Comparison of ENCODE assay signal across 1 cellular context in the genomic region with DNA sequence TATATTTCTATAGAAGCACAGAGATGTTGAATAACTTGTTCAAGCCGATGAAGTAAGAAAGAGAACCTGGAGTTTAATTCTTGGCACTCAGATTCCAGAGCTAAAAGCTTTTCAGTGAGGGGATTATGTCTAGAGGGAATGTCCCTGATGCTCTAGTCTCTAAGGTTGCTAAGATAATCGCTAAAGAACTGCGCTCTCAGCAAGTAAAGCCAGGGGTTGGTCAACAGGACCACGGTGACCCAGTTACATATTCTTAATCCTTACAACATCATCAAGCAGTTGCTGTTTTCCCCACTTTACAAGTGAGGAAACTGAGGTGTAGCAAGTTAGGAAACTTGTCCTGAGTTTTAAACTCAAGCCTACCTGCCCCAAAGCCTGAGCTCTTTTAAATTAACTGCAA.
TF ChIP-seq lines count a peak whose summit lies in the region.

No MANE protein-coding gene starts in this region.

TF ChIP-seq in GM12878, 131 proteins besides CTCF, POLR2A, EP300 and RAD21 (continued from another document):
- TF ChIP-seq, protein P1, sequence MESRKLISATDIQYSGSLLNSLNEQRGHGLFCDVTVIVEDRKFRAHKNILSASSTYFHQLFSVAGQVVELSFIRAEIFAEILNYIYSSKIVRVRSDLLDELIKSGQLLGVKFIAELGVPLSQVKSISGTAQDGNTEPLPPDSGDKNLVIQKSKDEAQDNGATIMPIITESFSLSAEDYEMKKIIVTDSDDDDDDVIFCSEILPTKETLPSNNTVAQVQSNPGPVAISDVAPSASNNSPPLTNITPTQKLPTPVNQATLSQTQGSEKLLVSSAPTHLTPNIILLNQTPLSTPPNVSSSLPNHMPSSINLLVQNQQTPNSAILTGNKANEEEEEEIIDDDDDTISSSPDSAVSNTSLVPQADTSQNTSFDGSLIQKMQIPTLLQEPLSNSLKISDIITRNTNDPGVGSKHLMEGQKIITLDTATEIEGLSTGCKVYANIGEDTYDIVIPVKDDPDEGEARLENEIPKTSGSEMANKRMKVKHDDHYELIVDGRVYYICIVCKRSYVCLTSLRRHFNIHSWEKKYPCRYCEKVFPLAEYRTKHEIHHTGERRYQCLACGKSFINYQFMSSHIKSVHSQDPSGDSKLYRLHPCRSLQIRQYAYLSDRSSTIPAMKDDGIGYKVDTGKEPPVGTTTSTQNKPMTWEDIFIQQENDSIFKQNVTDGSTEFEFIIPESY (IDR thresholded peaks at IDR 0.05): no peak
- TF ChIP-seq CBX3 (IDR thresholded peaks at IDR 0.05; ENCODE audit: borderline replicate concordance, low read depth): no peak
- TF ChIP-seq, protein P2, sequence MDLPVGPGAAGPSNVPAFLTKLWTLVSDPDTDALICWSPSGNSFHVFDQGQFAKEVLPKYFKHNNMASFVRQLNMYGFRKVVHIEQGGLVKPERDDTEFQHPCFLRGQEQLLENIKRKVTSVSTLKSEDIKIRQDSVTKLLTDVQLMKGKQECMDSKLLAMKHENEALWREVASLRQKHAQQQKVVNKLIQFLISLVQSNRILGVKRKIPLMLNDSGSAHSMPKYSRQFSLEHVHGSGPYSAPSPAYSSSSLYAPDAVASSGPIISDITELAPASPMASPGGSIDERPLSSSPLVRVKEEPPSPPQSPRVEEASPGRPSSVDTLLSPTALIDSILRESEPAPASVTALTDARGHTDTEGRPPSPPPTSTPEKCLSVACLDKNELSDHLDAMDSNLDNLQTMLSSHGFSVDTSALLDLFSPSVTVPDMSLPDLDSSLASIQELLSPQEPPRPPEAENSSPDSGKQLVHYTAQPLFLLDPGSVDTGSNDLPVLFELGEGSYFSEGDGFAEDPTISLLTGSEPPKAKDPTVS (IDR thresholded peaks at IDR 0.05; ENCODE audit: low read depth, low read length): no peak
- TF ChIP-seq, protein P3, sequence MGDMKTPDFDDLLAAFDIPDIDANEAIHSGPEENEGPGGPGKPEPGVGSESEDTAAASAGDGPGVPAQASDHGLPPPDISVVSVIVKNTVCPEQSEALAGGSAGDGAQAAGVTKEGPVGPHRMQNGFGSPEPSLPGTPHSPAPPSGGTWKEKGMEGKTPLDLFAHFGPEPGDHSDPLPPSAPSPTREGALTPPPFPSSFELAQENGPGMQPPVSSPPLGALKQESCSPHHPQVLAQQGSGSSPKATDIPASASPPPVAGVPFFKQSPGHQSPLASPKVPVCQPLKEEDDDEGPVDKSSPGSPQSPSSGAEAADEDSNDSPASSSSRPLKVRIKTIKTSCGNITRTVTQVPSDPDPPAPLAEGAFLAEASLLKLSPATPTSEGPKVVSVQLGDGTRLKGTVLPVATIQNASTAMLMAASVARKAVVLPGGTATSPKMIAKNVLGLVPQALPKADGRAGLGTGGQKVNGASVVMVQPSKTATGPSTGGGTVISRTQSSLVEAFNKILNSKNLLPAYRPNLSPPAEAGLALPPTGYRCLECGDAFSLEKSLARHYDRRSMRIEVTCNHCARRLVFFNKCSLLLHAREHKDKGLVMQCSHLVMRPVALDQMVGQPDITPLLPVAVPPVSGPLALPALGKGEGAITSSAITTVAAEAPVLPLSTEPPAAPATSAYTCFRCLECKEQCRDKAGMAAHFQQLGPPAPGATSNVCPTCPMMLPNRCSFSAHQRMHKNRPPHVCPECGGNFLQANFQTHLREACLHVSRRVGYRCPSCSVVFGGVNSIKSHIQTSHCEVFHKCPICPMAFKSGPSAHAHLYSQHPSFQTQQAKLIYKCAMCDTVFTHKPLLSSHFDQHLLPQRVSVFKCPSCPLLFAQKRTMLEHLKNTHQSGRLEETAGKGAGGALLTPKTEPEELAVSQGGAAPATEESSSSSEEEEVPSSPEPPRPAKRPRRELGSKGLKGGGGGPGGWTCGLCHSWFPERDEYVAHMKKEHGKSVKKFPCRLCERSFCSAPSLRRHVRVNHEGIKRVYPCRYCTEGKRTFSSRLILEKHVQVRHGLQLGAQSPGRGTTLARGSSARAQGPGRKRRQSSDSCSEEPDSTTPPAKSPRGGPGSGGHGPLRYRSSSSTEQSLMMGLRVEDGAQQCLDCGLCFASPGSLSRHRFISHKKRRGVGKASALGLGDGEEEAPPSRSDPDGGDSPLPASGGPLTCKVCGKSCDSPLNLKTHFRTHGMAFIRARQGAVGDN (IDR thresholded peaks at IDR 0.05): peak; percentile 15
- no peak for TF ChIP-seq YY1 (IDR thresholded peaks at IDR 0.05; ENCODE audit: low read depth, low read length)
